Comparison of ENCODE assay signal across 18 cellular contexts in the genomic region with DNA sequence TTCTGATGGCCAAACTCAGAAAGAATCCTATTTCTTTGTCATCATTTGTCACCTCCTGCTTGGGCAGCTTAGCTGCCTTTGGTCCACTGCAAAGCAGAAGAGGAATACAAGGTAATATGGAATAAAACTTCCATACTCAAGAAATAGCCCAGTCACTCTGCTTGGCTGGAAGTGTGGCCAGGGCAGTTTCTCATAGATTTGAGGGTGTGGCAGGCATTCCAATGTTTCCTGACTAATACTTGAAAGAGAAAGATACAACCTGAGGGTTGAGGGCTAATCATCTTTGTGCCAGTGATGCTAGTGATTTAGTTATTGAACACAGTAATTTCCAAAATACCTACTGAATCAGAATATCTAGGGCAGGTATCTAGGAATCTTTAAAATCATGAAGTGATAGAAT.
DNase-seq lines count a peak whose midpoint lies in the region; ATAC-seq and TF ChIP-seq lines count a peak whose summit lies in the region.
"Had no signal": no experiment of that assay in that cellular context is flagged by ENCODE, and none has a peak within 500 bp of the region (broad histone marks: within the 10 kb centered on the region; RNA-seq: fewer than 3 reads in every experiment).

No MANE protein-coding gene starts in this region.

- TF ChIP-seq CTCF in foreskin keratinocyte (conservative IDR thresholded peaks at IDR 0.05) (no peak), type B pancreatic cell (conservative IDR thresholded peaks at IDR 0.05) (no peak)

- H3K14ac ChIP-seq in neuronal stem cell (ENCODE audit: low read length), result no peak overlapping the region

- no peak overlapping the region for H3K4me3 ChIP-seq in adipocyte (ENCODE audit: low read length)
- H3K4me3 ChIP-seq in neuronal stem cell (ENCODE audit: low read length in 2 of 2), result no peak overlapping the region
- H3K4me3 ChIP-seq: coronary artery, hepatocyte, mucosa of descending colon, ovary, tibial nerve had no signal

- ATAC-seq in foreskin keratinocyte (peak; percentile 93), SK-N-SH treated with all-trans-retinoic acid at 6 μM for 48 hours (no peak)
- ATAC-seq: mucosa of descending colon had no signal

- H2BK120ac ChIP-seq in neuronal stem cell (ENCODE audit: low read depth, low read length), result no peak overlapping the region

- H3K27me3 Mint-ChIP-seq in type B pancreatic cell, result peaks cover 6% of the 10 kb centered on the region

- DNase-seq in HCEC 1CT (peak; percentile 20), adipocyte (ENCODE audit: low read depth) (peak; percentile 31), foreskin keratinocyte (peak in 1 of 2 donors; percentile 78), type B pancreatic cell (ENCODE audit: extremely low spot score, unreplicated experiment) (no peak), neuronal stem cell (ENCODE audit: low spot score) (no peak)
- DNase-seq in central memory CD4-positive, alpha-beta T cell, result no peak
- DNase-seq: activated CD4-positive, CD25-positive, alpha-beta regulatory T cell treated with anti-CD3 and anti-CD28 coated beads, Interleukin-2, amount 50 U/mL, for 72 hours; activated gamma-delta T cell; CD4-positive, CD25-positive, alpha-beta regulatory T cell; KBM-7; mucosa of descending colon; NCI-H1105 treated with DMSO at 0.1 percent for 48 hours; ovary; SHP77 treated with DMSO at 0.1 percent for 48 hours had no signal

- H3K4me1 Mint-ChIP-seq in type B pancreatic cell (ENCODE audit: unreplicated experiment), result no peaks in the 10 kb centered on the region
- H3K4me1 Mint-ChIP-seq: CD4-positive, CD25-positive, alpha-beta regulatory T cell had no signal

- no peak overlapping the region for H3K4me2 ChIP-seq in neuronal stem cell (ENCODE audit: insufficient read depth, low read length, poor library complexity, severe bottlenecking)
- H3K4me2 ChIP-seq: hepatocyte had no signal

- peak overlapping the region; percentile 82 for H3K27ac Mint-ChIP-seq in type B pancreatic cell

- H3K4me3 Mint-ChIP-seq in type B pancreatic cell, result no peak overlapping the region
- H3K4me3 Mint-ChIP-seq: CD4-positive, CD25-positive, alpha-beta regulatory T cell had no signal

- no peak overlapping the region for H3K18ac ChIP-seq in neuronal stem cell (ENCODE audit: low read length)

- peaks cover 9% of the 10 kb centered on the region for H3K4me1 ChIP-seq in adipocyte (ENCODE audit: control insufficient read depth, insufficient read depth, low read length)
- peaks cover 14% of the 10 kb centered on the region for H3K4me1 ChIP-seq in foreskin keratinocyte
- no peaks in the 10 kb centered on the region for H3K4me1 ChIP-seq in neuronal stem cell (ENCODE audit: control insufficient read depth in 2 of 2, insufficient read depth in 1 of 2, low read depth in 1 of 2, low read length in 2 of 2)
- H3K4me1 ChIP-seq: tibial nerve had no signal

- no peaks in the 10 kb centered on the region for H3K36me3 ChIP-seq in adipocyte (ENCODE audit: control insufficient read depth, insufficient read depth, low read length, severe bottlenecking)
- H3K36me3 ChIP-seq in neuronal stem cell (replicated peaks in 1 of 2; ENCODE audit: control insufficient read depth in 2 of 2, insufficient read depth in 2 of 2, low read length in 2 of 2), result no peaks in the 10 kb centered on the region
- H3K36me3 ChIP-seq: ovary, tibial nerve had no signal

- H3K27me3 ChIP-seq in adipocyte (replicated peaks; ENCODE audit: control insufficient read depth, insufficient read depth, low read length) (no peaks in the 10 kb centered on the region), foreskin keratinocyte (no peaks in the 10 kb centered on the region), neuronal stem cell (ENCODE audit: control insufficient read depth in 3 of 3, insufficient read depth in 3 of 3, low read depth in 1 of 3, low read length in 3 of 3) (peaks cover 0 to 17% (median 0%) of the 10 kb centered on the region in 3 experiments)
- H3K27me3 ChIP-seq: ovary, tibial nerve had no signal

- H3K9ac ChIP-seq in adipocyte (ENCODE audit: low read length) (no peak overlapping the region), neuronal stem cell (ENCODE audit: low read depth, low read length, poor library complexity) (no peak overlapping the region)

- H2AK5ac ChIP-seq in neuronal stem cell (ENCODE audit: low read depth, low read length), result no peak overlapping the region

- no peaks in the 10 kb centered on the region for H3K9me3 ChIP-seq in adipocyte (ENCODE audit: control insufficient read depth, low read length)
- H3K9me3 ChIP-seq in neuronal stem cell (replicated peaks in 1 of 2; ENCODE audit: control insufficient read depth in 2 of 2, insufficient read depth in 1 of 2, low read depth in 1 of 2, low read length in 2 of 2), result no peaks in the 10 kb centered on the region
- H3K9me3 ChIP-seq: mucosa of descending colon, ovary, tibial nerve had no signal

- no peak overlapping the region for H4K91ac ChIP-seq in neuronal stem cell (ENCODE audit: low read depth, low read length, poor library complexity)

- no peak overlapping the region for H2BK15ac ChIP-seq in neuronal stem cell (ENCODE audit: low read length)

- no peaks in the 10 kb centered on the region for H3K36me3 Mint-ChIP-seq in type B pancreatic cell
- H3K36me3 Mint-ChIP-seq: CD4-positive, CD25-positive, alpha-beta regulatory T cell had no signal

- H3K23ac ChIP-seq in neuronal stem cell (ENCODE audit: low read depth, low read length, poor library complexity), result no peak overlapping the region

- H3K4ac ChIP-seq in neuronal stem cell (ENCODE audit: low read length), result no peak overlapping the region

- no peak overlapping the region for H2BK12ac ChIP-seq in neuronal stem cell (ENCODE audit: low read length)

- H3K27ac ChIP-seq in foreskin keratinocyte (peak overlapping the region; percentile 93), neuronal stem cell (replicated peaks; ENCODE audit: low read length) (no peak overlapping the region)
- H3K27ac ChIP-seq: coronary artery, hepatocyte, ovary, tibial nerve had no signal

- no peaks in the 10 kb centered on the region for H3K79me1 ChIP-seq in neuronal stem cell (ENCODE audit: low read depth, low read length)

- H2BK5ac ChIP-seq in neuronal stem cell (ENCODE audit: low read length), result no peak overlapping the region

- no peaks in the 10 kb centered on the region for H3K9me3 Mint-ChIP-seq in type B pancreatic cell

- no peak overlapping the region for H4K8ac ChIP-seq in neuronal stem cell (ENCODE audit: low read depth, low read length)

- no peak overlapping the region for H2AFZ ChIP-seq in neuronal stem cell (ENCODE audit: low read length)
- H2AFZ ChIP-seq: hepatocyte had no signal

TF ChIP-seq in SK-N-SH treated with all-trans-retinoic acid at 6 μM for 48 hours, 23 proteins besides CTCF, POLR2A, EP300 and RAD21 (continues in another document):
- TF ChIP-seq ARNTL (CRISPR knock-in tag; IDR thresholded peaks at IDR 0.05; ENCODE audit: borderline replicate concordance, low read depth) (no peak), TCF4 (CRISPR knock-in tag; IDR thresholded peaks at IDR 0.05; ENCODE audit: borderline replicate concordance) (no peak), ZNF70 (CRISPR knock-in tag; IDR thresholded peaks at IDR 0.05) (no peak), GLIS3 (CRISPR knock-in tag; IDR thresholded peaks at IDR 0.05) (no peak), RARB (CRISPR knock-in tag; IDR thresholded peaks at IDR 0.05) (no peak), ZFP3 (CRISPR knock-in tag; IDR thresholded peaks at IDR 0.05) (no peak), ESRRG (CRISPR knock-in tag; IDR thresholded peaks at IDR 0.05) (no peak), CSDC2 (CRISPR knock-in tag; IDR thresholded peaks at IDR 0.05) (no peak), ISL1 (CRISPR knock-in tag; IDR thresholded peaks at IDR 0.05) (no peak), ZFP30 (CRISPR knock-in tag; IDR thresholded peaks at IDR 0.05) (no peak), BACH2 (CRISPR knock-in tag; IDR thresholded peaks at IDR 0.05; ENCODE audit: borderline replicate concordance) (no peak), ZNF565 (CRISPR knock-in tag; conservative IDR thresholded peaks at IDR 0.05; ENCODE audit: low read depth) (no peak), ZNF8 (CRISPR knock-in tag; IDR thresholded peaks at IDR 0.05) (no peak), OSR1 (CRISPR knock-in tag; IDR thresholded peaks at IDR 0.05) (no peak)
- TF ChIP-seq, protein P1, sequence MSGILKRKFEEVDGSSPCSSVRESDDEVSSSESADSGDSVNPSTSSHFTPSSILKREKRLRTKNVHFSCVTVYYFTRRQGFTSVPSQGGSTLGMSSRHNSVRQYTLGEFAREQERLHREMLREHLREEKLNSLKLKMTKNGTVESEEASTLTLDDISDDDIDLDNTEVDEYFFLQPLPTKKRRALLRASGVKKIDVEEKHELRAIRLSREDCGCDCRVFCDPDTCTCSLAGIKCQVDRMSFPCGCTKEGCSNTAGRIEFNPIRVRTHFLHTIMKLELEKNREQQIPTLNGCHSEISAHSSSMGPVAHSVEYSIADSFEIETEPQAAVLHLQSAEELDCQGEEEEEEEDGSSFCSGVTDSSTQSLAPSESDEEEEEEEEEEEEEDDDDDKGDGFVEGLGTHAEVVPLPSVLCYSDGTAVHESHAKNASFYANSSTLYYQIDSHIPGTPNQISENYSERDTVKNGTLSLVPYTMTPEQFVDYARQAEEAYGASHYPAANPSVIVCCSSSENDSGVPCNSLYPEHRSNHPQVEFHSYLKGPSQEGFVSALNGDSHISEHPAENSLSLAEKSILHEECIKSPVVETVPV (CRISPR knock-in tag; IDR thresholded peaks at IDR 0.05), result no peak
- TF ChIP-seq, protein P2, sequence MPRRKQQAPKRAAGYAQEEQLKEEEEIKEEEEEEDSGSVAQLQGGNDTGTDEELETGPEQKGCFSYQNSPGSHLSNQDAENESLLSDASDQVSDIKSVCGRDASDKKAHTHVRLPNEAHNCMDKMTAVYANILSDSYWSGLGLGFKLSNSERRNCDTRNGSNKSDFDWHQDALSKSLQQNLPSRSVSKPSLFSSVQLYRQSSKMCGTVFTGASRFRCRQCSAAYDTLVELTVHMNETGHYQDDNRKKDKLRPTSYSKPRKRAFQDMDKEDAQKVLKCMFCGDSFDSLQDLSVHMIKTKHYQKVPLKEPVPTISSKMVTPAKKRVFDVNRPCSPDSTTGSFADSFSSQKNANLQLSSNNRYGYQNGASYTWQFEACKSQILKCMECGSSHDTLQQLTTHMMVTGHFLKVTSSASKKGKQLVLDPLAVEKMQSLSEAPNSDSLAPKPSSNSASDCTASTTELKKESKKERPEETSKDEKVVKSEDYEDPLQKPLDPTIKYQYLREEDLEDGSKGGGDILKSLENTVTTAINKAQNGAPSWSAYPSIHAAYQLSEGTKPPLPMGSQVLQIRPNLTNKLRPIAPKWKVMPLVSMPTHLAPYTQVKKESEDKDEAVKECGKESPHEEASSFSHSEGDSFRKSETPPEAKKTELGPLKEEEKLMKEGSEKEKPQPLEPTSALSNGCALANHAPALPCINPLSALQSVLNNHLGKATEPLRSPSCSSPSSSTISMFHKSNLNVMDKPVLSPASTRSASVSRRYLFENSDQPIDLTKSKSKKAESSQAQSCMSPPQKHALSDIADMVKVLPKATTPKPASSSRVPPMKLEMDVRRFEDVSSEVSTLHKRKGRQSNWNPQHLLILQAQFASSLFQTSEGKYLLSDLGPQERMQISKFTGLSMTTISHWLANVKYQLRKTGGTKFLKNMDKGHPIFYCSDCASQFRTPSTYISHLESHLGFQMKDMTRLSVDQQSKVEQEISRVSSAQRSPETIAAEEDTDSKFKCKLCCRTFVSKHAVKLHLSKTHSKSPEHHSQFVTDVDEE (CRISPR knock-in tag; IDR thresholded peaks at IDR 0.05), result no peak

Comparison
In these comparisons a context has a peak if more than half of its experiments do, and no peak if none do; other contexts are left out.
1. DNase-seq: peak in HCEC 1CT (single experiment) and adipocyte (single experiment); none in type B pancreatic cell (single experiment), neuronal stem cell (single experiment) and central memory CD4-positive, alpha-beta T cell (single experiment).